In genomic region chr3:5106371-5106770, GRCh38 we compare ENCODE assay signal across 7 cellular contexts. TPM values are rescaled to one million over a fixed set of nuclear protein-coding genes. Genes with fewer than 3 reads are reported as not detected.
DNase-seq lines count a peak whose midpoint lies in the region; ATAC-seq, FAIRE-seq and TF ChIP-seq lines count a peak whose summit lies in the region.
"Not testable (repeated sequence)": the region's sequence is repeated elsewhere in the genome, so short reads cannot be mapped to it uniquely, and the experiment has no call there.

No MANE protein-coding gene starts in this region.

- not testable (repeated sequence) for H3K14ac ChIP-seq in H1 (ENCODE audit: insufficient read length)

- not testable (repeated sequence) for H2BK15ac ChIP-seq in H1 (ENCODE audit: low read length)

- POLR2A ChIA-PET in HEK293T (lab: Yijun Ruan, JAX) (interaction anchor here (1.1 kb wide), 1 partner anchor 16 kb away, joined by 3 read pairs; the partner anchor contains the start of gene ARL8B), MCF 10A (lab: Yijun Ruan, JAX) (interaction anchor here (1.0 kb wide), 1 partner anchor 17 kb away, joined by 3 read pairs; no protein-coding TSS in a partner anchor)
- POLR2A ChIA-PET in H1 (lab: Charles Lee; ENCODE audit: partially characterized antibody) = not testable (repeated sequence)

- H2BK120ac ChIP-seq in H1 (replicated peaks; ENCODE audit: low read depth, low read length) = not testable (repeated sequence)

- not testable (repeated sequence) for H3K4me2 ChIP-seq in GM23338; H1 (ENCODE audit: insufficient read depth in 1 of 2, low read depth in 2 of 2, low read length in 2 of 2)

- not testable (repeated sequence) for H3K18ac ChIP-seq in H1 (ENCODE audit: extremely low read depth, low read length)

- H3K79me2 ChIP-seq in GM23338 (replicated peaks; ENCODE audit: insufficient read depth); H1 (ENCODE audit: control insufficient read depth in 1 of 2, insufficient read depth in 2 of 2, low read length in 2 of 2): not testable (repeated sequence)

- ATAC-seq in GM23338; activated CD8-positive, alpha-beta memory T cell treated with anti-CD3 and anti-CD28 coated beads, Interleukin-2, amount 10 ng/mL, durations not matched to agents 7 days and 5 days: not testable (repeated sequence)

- not testable (repeated sequence) for H2BK12ac ChIP-seq in H1 (ENCODE audit: low read depth, low read length)

- not testable (repeated sequence) for H3K4me1 Mint-ChIP-seq in GM23338; activated CD8-positive, alpha-beta memory T cell treated with anti-CD3 and anti-CD28 coated beads, Interleukin-2, amount 10 ng/mL, durations not matched to agents 7 days and 5 days; MCF 10A (ENCODE audit: insufficient read depth, unreplicated experiment)

- DNase-seq in GM23338 (ENCODE audit: low spot score); HEK293T (ENCODE audit: extremely low spot score); H1 (ENCODE audit: low read depth in 1 of 2, low spot score in 2 of 2): not testable (repeated sequence)
- DNase-seq in NCI-H345 (lab: John Stamatoyannopoulos, UW) = peak; percentile 41
- peak; percentile 27 for DNase-seq in activated CD8-positive, alpha-beta memory T cell treated with anti-CD3 and anti-CD28 coated beads, Interleukin-2, amount 10 ng/mL, durations not matched to agents 7 days and 5 days
- DNase-seq in MCF 10A (ENCODE audit: unreplicated experiment) = peak; percentile 33
- peak; percentile 71 for DNase-seq in mesenteric fat pad (ENCODE audit: low spot score)

- not testable (repeated sequence) for H3K23ac ChIP-seq in H1 (ENCODE audit: insufficient read length)

- not testable (repeated sequence) for H2BK20ac ChIP-seq in H1 (ENCODE audit: low read length)

- H3K27me3 ChIP-seq in GM23338 (ENCODE audit: insufficient read depth); H1 (replicated peaks in 1 of 4; ENCODE audit: control insufficient read depth in 3 of 4, extremely low read depth in 1 of 4, insufficient read depth in 3 of 4, low read length in 3 of 4): not testable (repeated sequence)

- intact Hi-C loops in MCF 10A (cut with micrococcal nuclease) = not testable (repeated sequence)

- H2AFZ ChIP-seq in GM23338 (0 out of 2 replicates have a peak overlapping the region, but pooled peaks have one; percentile 60), H1 (ENCODE audit: low read length) (peak overlapping the region; percentile 1; the same call in 1 of the 2 replicates)

- not testable (repeated sequence) for H3K79me1 ChIP-seq in H1 (ENCODE audit: low read depth, low read length)

- H3K23me2 ChIP-seq in H1 (ENCODE audit: low read depth, low read length) = not testable (repeated sequence)

- not testable (repeated sequence) for H3K9ac ChIP-seq in H1 (replicated peaks in 1 of 4; ENCODE audit: extremely low read depth in 1 of 4, low read depth in 3 of 4, low read length in 3 of 4)

- BruUV-seq in MCF 10A (replicated peaks; lab: Mats Ljungman, UMichigan) = not testable (repeated sequence)

- H3K9me2 ChIP-seq in GM23338 (ENCODE audit: insufficient read depth) = not testable (repeated sequence)

- H3K27ac ChIP-seq in GM23338 (ENCODE audit: low read depth); H1 (ENCODE audit: low read depth, low read length): not testable (repeated sequence)

- not testable (repeated sequence) for TF ChIP-seq CTCF in GM23338 (conservative IDR thresholded peaks at IDR 0.05; ENCODE audit: low read depth in 2 of 2); MCF 10A (IDR thresholded peaks at IDR 0.05; ENCODE audit: unreplicated experiment); H1 (IDR thresholded peaks at IDR 0.05; ENCODE audit: control extremely low read depth in 1 of 3, insufficient read depth in 1 of 3, low read depth in 1 of 3, low read length in 3 of 3)

- 0 out of 2 replicates have a peak overlapping the region, but pooled peaks have one; percentile 20 for H4K8ac ChIP-seq in H1 (ENCODE audit: extremely low read depth, insufficient read depth, low read length)

- H3K56ac ChIP-seq in H1 (replicated peaks; ENCODE audit: insufficient read length, low read depth, low read length) = not testable (repeated sequence)

- not testable (repeated sequence) for H4K20me1 ChIP-seq in GM23338 (replicated peaks; ENCODE audit: insufficient read depth); H1 (replicated peaks in 1 of 2; ENCODE audit: control insufficient read depth in 1 of 2, insufficient read depth in 2 of 2, low read length in 2 of 2)

- H4K5ac ChIP-seq in H1 (ENCODE audit: insufficient read length, low read depth, low read length) = not testable (repeated sequence)

- TF ChIP-seq EP300 in H1 (IDR thresholded peaks at IDR 0.05; ENCODE audit: borderline replicate concordance in 1 of 2, low read depth in 2 of 2, low read length in 2 of 2) = not testable (repeated sequence)

- not testable (repeated sequence) for H3K4me3 ChIP-seq in GM23338; H1 (ENCODE audit: extremely low read depth in 1 of 4, insufficient read depth in 2 of 4, low read depth in 3 of 4, low read length in 4 of 4)

- H3F3A ChIP-seq in GM23338 (replicated peaks; ENCODE audit: low read depth) = not testable (repeated sequence)

- CTCF ChIA-PET in HEK293T (lab: Yijun Ruan, JAX); activated CD8-positive, alpha-beta memory T cell treated with anti-CD3 and anti-CD28 coated beads, Interleukin-2, amount 10 ng/mL, durations not matched to agents 7 days and 5 days (lab: Charles Lee); MCF 10A (lab: Yijun Ruan, JAX); H1 (lab: Charles Lee; ENCODE audit: partially characterized antibody): not testable (repeated sequence)

- not testable (repeated sequence) for H3K4ac ChIP-seq in H1 (replicated peaks; ENCODE audit: insufficient read length, low read depth, low read length)

- not testable (repeated sequence) for H2BK5ac ChIP-seq in H1 (ENCODE audit: low read depth, low read length)

- not testable (repeated sequence) for H3K27ac Mint-ChIP-seq in GM23338; activated CD8-positive, alpha-beta memory T cell treated with anti-CD3 and anti-CD28 coated beads, Interleukin-2, amount 10 ng/mL, durations not matched to agents 7 days and 5 days; MCF 10A (ENCODE audit: low read depth, unreplicated experiment)

- not testable (repeated sequence) for H3K4me3 Mint-ChIP-seq in GM23338; activated CD8-positive, alpha-beta memory T cell treated with anti-CD3 and anti-CD28 coated beads, Interleukin-2, amount 10 ng/mL, durations not matched to agents 7 days and 5 days; MCF 10A (ENCODE audit: unreplicated experiment)

- H3K4me1 ChIP-seq in GM23338 (ENCODE audit: insufficient read depth); H1 (replicated peaks in 1 of 4; ENCODE audit: control insufficient read depth in 3 of 4, insufficient read depth in 4 of 4, low read length in 3 of 4): not testable (repeated sequence)

- not testable (repeated sequence) for TF ChIP-seq RAD21 in H1 (IDR thresholded peaks at IDR 0.05 in 1 of 2, conservative IDR thresholded peaks at IDR 0.05 in 1 of 2; ENCODE audit: low read depth in 2 of 2, low read length in 2 of 2)

- H3K9me3 Mint-ChIP-seq in GM23338; activated CD8-positive, alpha-beta memory T cell treated with anti-CD3 and anti-CD28 coated beads, Interleukin-2, amount 10 ng/mL, durations not matched to agents 7 days and 5 days (ENCODE audit: low read depth); MCF 10A (ENCODE audit: unreplicated experiment): not testable (repeated sequence)

- not testable (repeated sequence) for H3K36me3 ChIP-seq in GM23338 (ENCODE audit: insufficient read depth); H1 (ENCODE audit: control insufficient read depth in 2 of 4, insufficient read depth in 4 of 4, low read length in 3 of 4)

- not testable (repeated sequence) for FAIRE-seq in H1 (lab: Jason Lieb, UNC)

- not testable (repeated sequence) for H2AK5ac ChIP-seq in H1 (ENCODE audit: low read depth, low read length)

- H3K27me3 Mint-ChIP-seq in GM23338 (ENCODE audit: insufficient read depth, low read depth, poor library complexity); MCF 10A (ENCODE audit: insufficient read depth, unreplicated experiment): not testable (repeated sequence)
- peaks cover 12% of the 10 kb centered on the region for H3K27me3 Mint-ChIP-seq in activated CD8-positive, alpha-beta memory T cell treated with anti-CD3 and anti-CD28 coated beads, Interleukin-2, amount 10 ng/mL, durations not matched to agents 7 days and 5 days

- not testable (repeated sequence) for H4K91ac ChIP-seq in H1 (replicated peaks; ENCODE audit: insufficient read length, low read length)

- not testable (repeated sequence) for H3K9me3 ChIP-seq in H1 (ENCODE audit: insufficient read depth in 2 of 2, low read depth in 1 of 2, low read length in 1 of 2)

- WGBS in H1 (ENCODE audit: extremely low coverage in 1 of 2, insufficient coverage in 1 of 2, insufficient read length in 1 of 2, insufficient replicate concordance in 2 of 2, low coverage in 1 of 2, low lambda C conversion rate in 2 of 2, missing lambda C conversion rate in 1 of 2), 2 experiments = 96% methylated on average over 9 of the region's 9 CpGs; no CpG with 5 or more reads in 1 of the 2 experiments

- H3K36me3 Mint-ChIP-seq in GM23338 (ENCODE audit: low read depth); activated CD8-positive, alpha-beta memory T cell treated with anti-CD3 and anti-CD28 coated beads, Interleukin-2, amount 10 ng/mL, durations not matched to agents 7 days and 5 days; MCF 10A (ENCODE audit: insufficient read depth, unreplicated experiment): not testable (repeated sequence)

- not testable (repeated sequence) for TF ChIP-seq POLR2A in H1 (IDR thresholded peaks at IDR 0.05; ENCODE audit: control extremely low read depth in 1 of 2, low read depth in 2 of 2, low read length in 2 of 2)

RNA-seq across cellular contexts. Expression of gene ARL8B, which starts 15.7 kb away (rescaled TPM):
- total RNA-seq in GM23338 (2014; rRNA removed; shearing (Covaris generic)) = 25.5 and 28.3 TPM in 2 replicates
- polyA plus RNA-seq in GM23338 (2016; fragmentation: Nextera tagmentation; extraction: Ambion mirVana) (31.5 and 40.8 TPM in 2 replicates), H1 (2011; rRNA removed) (10.8 and 14.5 TPM in 2 replicates)
- 10 to 100 TPM; 36.0 to 46.8 TPM for total RNA-seq in activated CD8-positive, alpha-beta memory T cell treated with anti-CD3 and anti-CD28 coated beads, Interleukin-2, amount 10 ng/mL, durations not matched to agents 7 days and 5 days
- total RNA-seq in MCF 10A (2022) (53.6 and 74.3 TPM in 2 replicates), mesenteric fat pad (63.4 TPM)
- 25.8 and 27.8 TPM in 2 replicates for total RNA-seq in H1 (2021; fragmentation: NEBNext Ultra II Directional; extraction: Animal tissue kit (Norgen Biotek cat#: 25700))
- 17.8 TPM for polyA plus RNA-seq in H1 (2011; cell fraction: cytosol; rRNA removed)
- polyA plus RNA-seq in H1 (2011; cell fraction: nucleus; rRNA removed) = 19.4 TPM
- polyA plus RNA-seq in H1 (2012, experiment 1 of 2) = 12.7 to 23.0 TPM (median 15.7 TPM) in 4 replicates
- polyA plus RNA-seq in H1 (2012, experiment 2 of 2) = 3.0 TPM
- polyA plus RNA-seq in H1 (2013, experiment 1 of 2) = 30.2 TPM
- 44.0 TPM for polyA plus RNA-seq in H1 (2013, experiment 2 of 2)
- 9.2 and 13.2 TPM in 2 replicates for polyA minus RNA-seq in H1 (2011; rRNA and poly(A)+ RNA removed)
- 13.0 TPM for polyA minus RNA-seq in H1 (2011; cell fraction: cytosol; rRNA and poly(A)+ RNA removed)
- polyA minus RNA-seq in H1 (2011; cell fraction: nucleus; rRNA and poly(A)+ RNA removed) = 13.9 TPM
